8 cellular contexts compared by ENCODE assay signal in genomic region chr6:167968091-167968490, GRCh38. TPM values are rescaled to one million over a fixed set of nuclear protein-coding genes. Genes with fewer than 3 reads are reported as not detected.
DNase-seq lines count a peak whose midpoint lies in the region; ATAC-seq and TF ChIP-seq lines count a peak whose summit lies in the region.

No MANE protein-coding gene starts in this region.

- no peaks in the 10 kb centered on the region for H3K27me3 Mint-ChIP-seq in naive thymus-derived CD4-positive, alpha-beta T cell

- H3K36me3 Mint-ChIP-seq in naive thymus-derived CD4-positive, alpha-beta T cell = peaks cover 0 to 3% (median 0%) of the 10 kb centered on the region in 5 donors

- in situ Hi-C loops in Panc1 (cut with HindIII; ENCODE audit: low pct_unique_long_range_greater_than_20kb, low sequenced_read_pairs) (no loop called here), transverse colon (cut with MboI; ENCODE audit: low pct_ligation_motif_present in 1 of 4, low pct_unique_long_range_greater_than_20kb in 1 of 4, low sequenced_read_pairs in 3 of 4) (no loop called here)

- no peak overlapping the region for H3K27ac Mint-ChIP-seq in naive thymus-derived CD4-positive, alpha-beta T cell

- H3K36me3 ChIP-seq in cardiac muscle cell (peaks cover 61% of the 10 kb centered on the region), Panc1 (ENCODE audit: control insufficient read depth, insufficient read depth, low read length) (peaks cover 22% of the 10 kb centered on the region), esophagus muscularis mucosa (peaks cover 20 to 76% (median 45%) of the 10 kb centered on the region in 4 donors), transverse colon (peaks cover 0 to 18% (median 3%) of the 10 kb centered on the region in 4 donors)
- H3K36me3 ChIP-seq in naive thymus-derived CD4-positive, alpha-beta T cell (ENCODE audit: control insufficient read depth in 2 of 3, insufficient read depth in 3 of 3, low read length in 3 of 3) = no peaks in the 10 kb centered on the region

- TF ChIP-seq POLR2A in esophagus muscularis mucosa (IDR thresholded peaks at IDR 0.05; ENCODE audit: low read depth) (no peak), transverse colon (IDR thresholded peaks at IDR 0.05) (no peak)

- CTCF ChIA-PET in Panc1 (lab: Charles Lee) = interaction anchor here (0.5 to 0.6 kb wide), 3 partner anchors 25 to 65 kb away, joined by 3 to 5 read pairs (median 3); no protein-coding TSS in a partner anchor
- CTCF ChIA-PET in naive thymus-derived CD4-positive, alpha-beta T cell (lab: Charles Lee) = no interaction called here

- WGBS in esophagus muscularis mucosa = 79% methylated on average over 6 of the region's 6 CpGs
- WGBS in transverse colon (ENCODE audit: low coverage in 1 of 2), 2 donors = 76 to 79% methylated on average over 6 of the region's 6 CpGs

- POLR2A ChIA-PET in Panc1 (lab: Charles Lee) = no interaction called here
- POLR2A ChIA-PET in naive thymus-derived CD4-positive, alpha-beta T cell (lab: Charles Lee) = no interaction called here

- H3K27me3 ChIP-seq in cardiac muscle cell (no peaks in the 10 kb centered on the region), Panc1 (ENCODE audit: control insufficient read depth, insufficient read depth, low read length) (no peaks in the 10 kb centered on the region), esophagus muscularis mucosa (no peaks in the 10 kb centered on the region), transverse colon (no peaks in the 10 kb centered on the region)
- no peaks in the 10 kb centered on the region for H3K27me3 ChIP-seq in naive thymus-derived CD4-positive, alpha-beta T cell (ENCODE audit: control insufficient read depth in 2 of 2, insufficient read depth in 2 of 2, low read length in 2 of 2)

- H3K4me3 ChIP-seq in cardiac muscle cell (no peak overlapping the region), Panc1 (ENCODE audit: low read depth in 2 of 2, low read length in 2 of 2) (no peak overlapping the region), esophagus muscularis mucosa (no peak overlapping the region), transverse colon (no peak overlapping the region)
- no peak overlapping the region for H3K4me3 ChIP-seq in naive thymus-derived CD4-positive, alpha-beta T cell (ENCODE audit: low read length)

- peaks cover 0 to 4% (median 0%) of the 10 kb centered on the region in 7 donors for H3K4me1 Mint-ChIP-seq in naive thymus-derived CD4-positive, alpha-beta T cell

- intact Hi-C loops in left ventricle myocardium superior (cut with micrococcal nuclease) = no loop called here
- intact Hi-C loops in Panc1 (cut with micrococcal nuclease; ENCODE audit: unreplicated experiment) = no loop called here
- intact Hi-C loops in esophagus muscularis mucosa (cut with DNase I) = no loop called here
- intact Hi-C loops in transverse colon (cut with DNase I; ENCODE audit: low total_unique reads) = no loop called here
- intact Hi-C loops in naive thymus-derived CD4-positive, alpha-beta T cell (cut with micrococcal nuclease) = no loop called here

- no peaks in the 10 kb centered on the region for H3K9me3 Mint-ChIP-seq in naive thymus-derived CD4-positive, alpha-beta T cell

- no TSS peak for BruUV-seq in Panc1 (replicated peaks; lab: Mats Ljungman, UMichigan)

- TF ChIP-seq CTCF in cardiac muscle cell (IDR thresholded peaks at IDR 0.05; ENCODE audit: low read depth, low read length) (peak; percentile 31), Panc1 (IDR thresholded peaks at IDR 0.05) (peak; percentile 89), esophagus muscularis mucosa (IDR thresholded peaks at IDR 0.05) (peak in 2 of 3 experiments; percentile 16 to 43), transverse colon (IDR thresholded peaks at IDR 0.05) (peak; percentile 37 to 51 (median 40))

- no peak for TF ChIP-seq EP300 in esophagus muscularis mucosa (IDR thresholded peaks at IDR 0.05)
- no peak for TF ChIP-seq EP300 in transverse colon (IDR thresholded peaks at IDR 0.05; ENCODE audit: low read depth)

- no peak overlapping the region for H3K4me3 Mint-ChIP-seq in naive thymus-derived CD4-positive, alpha-beta T cell

- H3K27ac ChIP-seq in cardiac muscle cell (no peak overlapping the region), Panc1 (ENCODE audit: low read length) (no peak overlapping the region), esophagus muscularis mucosa (replicated peaks in 1 of 4) (no peak overlapping the region), transverse colon (no peak overlapping the region)
- no peak overlapping the region for H3K27ac ChIP-seq in naive thymus-derived CD4-positive, alpha-beta T cell (ENCODE audit: low read depth, low read length)

- DNase-seq in cardiac muscle cell (ENCODE audit: low read depth in 1 of 2, low spot score in 1 of 2) (peak in 1 of 2 donors; percentile 34), left ventricle myocardium superior (no peak), Panc1 (ENCODE audit: low read depth, low spot score) (no peak), esophagus muscularis mucosa (ENCODE audit: extremely low spot score) (no peak), transverse colon (peak; percentile 59)
- no peak for DNase-seq in naive thymus-derived CD4-positive, alpha-beta T cell

- peaks cover 5% of the 10 kb centered on the region for H3K4me1 ChIP-seq in cardiac muscle cell (ENCODE audit: low read depth)
- no peaks in the 10 kb centered on the region for H3K4me1 ChIP-seq in Panc1 (ENCODE audit: control insufficient read depth, insufficient read depth, low read length)
- H3K4me1 ChIP-seq in esophagus muscularis mucosa = peaks cover 0 to 17% (median 9%) of the 10 kb centered on the region in 4 donors
- H3K4me1 ChIP-seq in transverse colon = peaks cover 0 to 39% (median 27%) of the 10 kb centered on the region in 4 donors
- no peaks in the 10 kb centered on the region for H3K4me1 ChIP-seq in naive thymus-derived CD4-positive, alpha-beta T cell (ENCODE audit: control insufficient read depth in 2 of 2, insufficient read depth in 2 of 2, low read length in 2 of 2)

- H3K9me3 ChIP-seq in cardiac muscle cell (ENCODE audit: low read depth) (no peaks in the 10 kb centered on the region), Panc1 (ENCODE audit: control insufficient read depth, insufficient read depth, low read depth, low read length) (no peaks in the 10 kb centered on the region), esophagus muscularis mucosa (no peaks in the 10 kb centered on the region), transverse colon (no peaks in the 10 kb centered on the region)
- no peaks in the 10 kb centered on the region for H3K9me3 ChIP-seq in naive thymus-derived CD4-positive, alpha-beta T cell (ENCODE audit: control insufficient read depth in 2 of 3, low read length in 3 of 3)

- ATAC-seq in left ventricle myocardium superior (no peak), Panc1 (peak; percentile 81), HG03135 (IDR thresholded peaks at IDR 0.05; ENCODE audit: unreplicated experiment) (no peak), HG03045 (IDR thresholded peaks at IDR 0.05; ENCODE audit: unreplicated experiment) (no peak)
- no peak for ATAC-seq in naive thymus-derived CD4-positive, alpha-beta T cell

RNA-seq across cellular contexts. Expression of gene KIF25, which starts 29.4 kb away (rescaled TPM):
- total RNA-seq in cardiac muscle cell (1.6 TPM in 1 of 2 replicates, not detected in the other), left ventricle myocardium superior (not detected), Panc1 (2021; ENCODE audit: unreplicated experiment) (0.44 TPM), esophagus muscularis mucosa (under 1 TPM in 1 of 4 donors, not detected in 3; 0.17 TPM), transverse colon (not detected)
- polyA plus RNA-seq in cardiac muscle cell = 0.40 and 1.2 TPM in 2 replicates
- 0.75 TPM for polyA plus RNA-seq in Panc1 (2012; ENCODE audit: insufficient read length)
- under 1 TPM in 1 of 5 experiments, not detected in 4; 0.86 TPM for total RNA-seq in naive thymus-derived CD4-positive, alpha-beta T cell
- not detected for polyA plus RNA-seq in naive thymus-derived CD4-positive, alpha-beta T cell

Comparison
In these comparisons a context has a peak if more than half of its experiments do, and no peak if none do; other contexts are left out.
1. CTCF ChIP-seq: peak in every context shown above with its lines; median percentile 89 in Panc1; 40 in transverse colon; 31 in cardiac muscle cell; 30 in esophagus muscularis mucosa.